Comparison of ENCODE assay signal across 11 cellular contexts in the genomic region with DNA sequence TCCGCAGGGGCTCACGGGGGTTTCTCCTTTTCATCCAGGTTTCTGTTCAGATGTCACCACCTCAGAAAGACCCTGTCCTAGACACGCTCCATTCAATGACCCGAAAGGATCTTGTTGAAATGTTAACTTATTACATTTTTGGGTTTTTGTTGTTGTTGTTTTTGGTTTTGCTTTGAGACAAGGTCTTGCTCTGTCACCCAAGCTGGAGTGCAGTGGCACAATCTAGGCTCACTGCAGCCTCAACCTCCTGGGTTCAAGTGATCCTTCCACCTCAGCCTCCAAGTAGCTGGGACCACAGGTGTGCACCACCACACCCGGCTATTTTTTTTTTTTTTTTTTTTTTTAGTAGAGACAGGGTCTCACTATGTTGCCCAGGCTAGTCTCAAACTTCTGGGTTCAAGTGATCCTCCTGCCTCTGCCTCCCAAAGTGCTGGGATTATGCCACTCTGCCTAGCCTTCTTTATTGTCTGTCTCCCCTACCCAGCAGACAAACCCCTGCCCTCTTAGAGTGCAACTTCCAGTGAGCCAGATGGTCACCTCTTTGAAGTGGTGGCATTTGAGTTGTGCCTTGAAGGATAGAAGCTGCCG. TPM values are rescaled to one million over a fixed set of nuclear protein-coding genes. Genes with fewer than 3 reads are reported as not detected.
A peak's percentile ranks its signal among the peaks of the same experiment; 100 is the strongest.
DNase-seq lines count a peak whose midpoint lies in the region; ATAC-seq and TF ChIP-seq lines count a peak whose summit lies in the region.
"Not testable (repeated sequence)": the region's sequence is repeated elsewhere in the genome, so short reads cannot be mapped to it uniquely, and the experiment has no call there.
"Had no signal": no experiment of that assay in that cellular context is flagged by ENCODE, and none has a peak within 500 bp of the region (broad histone marks: within the 10 kb centered on the region; RNA-seq: fewer than 3 reads in every experiment).

No MANE protein-coding gene starts in this region.

- not testable (repeated sequence) for H4K91ac ChIP-seq in mesenchymal stem cell (ENCODE audit: low read length)

- not testable (repeated sequence) for H2BK120ac ChIP-seq in mesenchymal stem cell (ENCODE audit: low read depth, low read length)

- DNase-seq in DMS 273 (lab: John Stamatoyannopoulos, UW; ENCODE audit: unreplicated experiment) (peak; percentile 19), globus pallidus (ENCODE audit: low spot score) (peak; percentile 32), psoas muscle (peak; percentile 1 to 9)
- DNase-seq in MM.1S; T-helper 2 cell treated with Interferon-gamma antibody and Interleukin-4, amounts not matched to agents 5 μg/mL and 100 μg/mL, for 36 hours (ENCODE audit: low spot score); mammary epithelial cell; mesenchymal stem cell; tibial nerve (ENCODE audit: low spot score in 2 of 2): not testable (repeated sequence)

- not testable (repeated sequence) for H3F3A ChIP-seq in MM.1S (ENCODE audit: insufficient read depth, low read length)

- H3K9me3 Mint-ChIP-seq in T-helper 2 cell treated with Interferon-gamma antibody and Interleukin-4, amounts not matched to agents 5 μg/mL and 100 μg/mL, for 36 hours, result not testable (repeated sequence)

- H4K20me1 ChIP-seq in MM.1S (ENCODE audit: insufficient read depth, low read length); mammary epithelial cell (ENCODE audit: insufficient read depth, low read length): not testable (repeated sequence)

- H3K27me3 Mint-ChIP-seq in T-helper 2 cell treated with Interferon-gamma antibody and Interleukin-4, amounts not matched to agents 5 μg/mL and 100 μg/mL, for 36 hours (ENCODE audit: low read depth), result not testable (repeated sequence)

- peak overlapping the region; percentile 62 for H3K4me2 ChIP-seq in MM.1S (ENCODE audit: low read depth, low read length)
- H3K4me2 ChIP-seq in mammary epithelial cell (ENCODE audit: insufficient read depth, low read depth, low read length), result peak overlapping the region; percentile 91
- peak overlapping the region; percentile 76 for H3K4me2 ChIP-seq in mesenchymal stem cell (ENCODE audit: low read length, poor library complexity, severe bottlenecking)

- not testable (repeated sequence) for H3K9me3 ChIP-seq in MM.1S (replicated peaks; ENCODE audit: insufficient read depth, low read length); mammary epithelial cell (replicated peaks; ENCODE audit: insufficient read depth, low read length); mesenchymal stem cell (ENCODE audit: control insufficient read depth, low read length); psoas muscle; tibial nerve

- peak overlapping the region; percentile 21; the same call in 1 of the 2 replicates for H3K4me3 ChIP-seq in MM.1S (ENCODE audit: low read length)
- H3K4me3 ChIP-seq in mammary epithelial cell (replicated peaks in 1 of 3; ENCODE audit: insufficient read depth in 1 of 3, low read depth in 2 of 3, low read length in 3 of 3), result peak overlapping the region in 2 of 3 experiments; percentile 19 to 34
- peak overlapping the region in 1 of 2 experiments; percentile 67 for H3K4me3 ChIP-seq in mesenchymal stem cell (ENCODE audit: insufficient read depth in 1 of 2, low read depth in 1 of 2, low read length in 2 of 2)
- peak overlapping the region; percentile 46 for H3K4me3 ChIP-seq in psoas muscle
- H3K4me3 ChIP-seq in tibial nerve, result peak overlapping the region in 1 of 4 donors; percentile 14

- not testable (repeated sequence) for H3K27me3 ChIP-seq in MM.1S (replicated peaks; ENCODE audit: insufficient read depth, low read length); mammary epithelial cell (ENCODE audit: insufficient read depth, low read length); mesenchymal stem cell (ENCODE audit: control insufficient read depth in 1 of 2, insufficient read depth in 1 of 2, low read length in 2 of 2); psoas muscle (ENCODE audit: insufficient read depth in 3 of 3, low read length in 2 of 3); tibial nerve

- peak overlapping the region; percentile 85; the same call in 1 of the 2 replicates for H2AFZ ChIP-seq in MM.1S (ENCODE audit: low read length)
- H2AFZ ChIP-seq in mammary epithelial cell (ENCODE audit: low read depth, low read length), result peak overlapping the region; percentile 84
- not testable (repeated sequence) for H2AFZ ChIP-seq in mesenchymal stem cell (ENCODE audit: low read depth, low read length)

- CTCF ChIA-PET in mammary epithelial cell (lab: Charles Lee; ENCODE audit: low non-redundant PET), result not testable (repeated sequence)

- H2BK12ac ChIP-seq in mesenchymal stem cell (ENCODE audit: low read length in 2 of 2), result not testable (repeated sequence)

- not testable (repeated sequence) for H3K27ac Mint-ChIP-seq in T-helper 2 cell treated with Interferon-gamma antibody and Interleukin-4, amounts not matched to agents 5 μg/mL and 100 μg/mL, for 36 hours

- not testable (repeated sequence) for H4K8ac ChIP-seq in mesenchymal stem cell (ENCODE audit: low read length)

- not testable (repeated sequence) for TF ChIP-seq CTCF in MM.1S (IDR thresholded peaks at IDR 0.05; ENCODE audit: low read length); mammary epithelial cell (conservative IDR thresholded peaks at IDR 0.05 in 1 of 2, IDR thresholded peaks at IDR 0.05 in 1 of 2; ENCODE audit: extremely low read depth in 1 of 2, insufficient read depth in 1 of 2, low read depth in 1 of 2, low read length in 2 of 2); psoas muscle (IDR thresholded peaks at IDR 0.05); tibial nerve (IDR thresholded peaks at IDR 0.05)

- not testable (repeated sequence) for H2BK15ac ChIP-seq in mesenchymal stem cell (ENCODE audit: low read depth, poor library complexity, severe bottlenecking)

- peaks cover 19% of the 10 kb centered on the region for H3K4me1 Mint-ChIP-seq in T-helper 2 cell treated with Interferon-gamma antibody and Interleukin-4, amounts not matched to agents 5 μg/mL and 100 μg/mL, for 36 hours (ENCODE audit: low read depth)

- intact Hi-C loops in mammary epithelial cell (cut with micrococcal nuclease), result loop anchor here (1.0 to 2.0 kb wide), 6 partner anchors 101 to 317 kb away; a partner anchor contains a TSS
- intact Hi-C loops in psoas muscle (cut with DNase I), result loop anchor here (2.0 to 5.0 kb wide), 6 partner anchors 216 to 317 kb away; no protein-coding TSS in a partner anchor

- H3K4ac ChIP-seq in mesenchymal stem cell (ENCODE audit: low read depth in 1 of 2, low read length in 2 of 2), result not testable (repeated sequence)

- H3K23ac ChIP-seq in mesenchymal stem cell (ENCODE audit: low read length in 2 of 2), result not testable (repeated sequence)

- in situ Hi-C loops in mammary epithelial cell (cut with MboI; ENCODE audit: low sequenced_read_pairs in 2 of 2), result loop anchor here (5.0 to 25.0 kb wide), 2 partner anchors 236 to 251 kb away; no protein-coding TSS in a partner anchor

- not testable (repeated sequence) for H3K36me3 ChIP-seq in MM.1S (replicated peaks; ENCODE audit: insufficient read depth, low read length); mammary epithelial cell (ENCODE audit: insufficient read depth, low read length); mesenchymal stem cell (ENCODE audit: control insufficient read depth in 1 of 2, insufficient read depth in 2 of 2, low read depth in 1 of 2, low read length in 2 of 2); psoas muscle (ENCODE audit: insufficient read depth in 1 of 2, low read depth in 1 of 2); tibial nerve

- H3K14ac ChIP-seq in mesenchymal stem cell (ENCODE audit: low read length in 2 of 2), result not testable (repeated sequence)

- H3K9ac ChIP-seq in MM.1S (ENCODE audit: low read length); mammary epithelial cell (ENCODE audit: insufficient read depth, low read length); mesenchymal stem cell (ENCODE audit: low read length): not testable (repeated sequence)

- not testable (repeated sequence) for ATAC-seq in psoas muscle

- not testable (repeated sequence) for H3K79me2 ChIP-seq in MM.1S (ENCODE audit: low read length); mammary epithelial cell (ENCODE audit: insufficient read depth, low read length)

- not testable (repeated sequence) for TF ChIP-seq POLR2A in tibial nerve (IDR thresholded peaks at IDR 0.05)

- not testable (repeated sequence) for H3K9me2 ChIP-seq in MM.1S (replicated peaks; ENCODE audit: insufficient read depth, low read length)

- peak overlapping the region; percentile 28 for H2AK5ac ChIP-seq in mesenchymal stem cell (ENCODE audit: low read length, severe bottlenecking)

- not testable (repeated sequence) for H3K27ac ChIP-seq in MM.1S (ENCODE audit: low read length); mammary epithelial cell (ENCODE audit: insufficient read depth, low read depth, low read length); mesenchymal stem cell (ENCODE audit: low read length, poor library complexity, severe bottlenecking)
- H3K27ac ChIP-seq in psoas muscle (peak overlapping the region; percentile 63), tibial nerve (peak overlapping the region; percentile 17 to 47 (median 34))

- H3K36me3 Mint-ChIP-seq in T-helper 2 cell treated with Interferon-gamma antibody and Interleukin-4, amounts not matched to agents 5 μg/mL and 100 μg/mL, for 36 hours (ENCODE audit: low read depth), result not testable (repeated sequence)

- not testable (repeated sequence) for H3K18ac ChIP-seq in mesenchymal stem cell (ENCODE audit: low read depth in 1 of 2, low read length in 2 of 2)

- H2BK5ac ChIP-seq in mesenchymal stem cell (ENCODE audit: low read depth, low read length, poor library complexity, severe bottlenecking), result not testable (repeated sequence)

- dilution Hi-C loops in mammary epithelial cell (cut with HindIII; ENCODE audit: low sequenced_read_pairs), result not testable (repeated sequence)

- BruUV-seq in mammary epithelial cell (replicated peaks; lab: Mats Ljungman, UMichigan), result not testable (repeated sequence)

- not testable (repeated sequence) for H3K4me1 ChIP-seq in MM.1S (ENCODE audit: low read length); mammary epithelial cell (ENCODE audit: insufficient read depth, low read length)
- H3K4me1 ChIP-seq in mesenchymal stem cell (ENCODE audit: control insufficient read depth, insufficient read depth, low read depth, low read length), result peaks cover 11% of the 10 kb centered on the region
- peaks cover 19% of the 10 kb centered on the region for H3K4me1 ChIP-seq in psoas muscle
- peaks cover 0 to 27% (median 14%) of the 10 kb centered on the region in 4 donors for H3K4me1 ChIP-seq in tibial nerve

- H3K79me1 ChIP-seq in mesenchymal stem cell (replicated peaks; ENCODE audit: low read length, poor library complexity, severe bottlenecking), result not testable (repeated sequence)

- peak overlapping the region; percentile 38 for H3K4me3 Mint-ChIP-seq in T-helper 2 cell treated with Interferon-gamma antibody and Interleukin-4, amounts not matched to agents 5 μg/mL and 100 μg/mL, for 36 hours

- TF ChIP-seq EP300 in tibial nerve (IDR thresholded peaks at IDR 0.05), result not testable (repeated sequence)

- 39% methylated on average over 5 of the region's 6 CpGs for WGBS in mammary epithelial cell (ENCODE audit: low coverage, missing lambda C conversion rate)
- 82% methylated on average over 3 of the region's 6 CpGs for WGBS in mesenchymal stem cell
- WGBS in psoas muscle, 3 donors, result 59 to 62% (median 61%) methylated on average over 5 to 6 of the region's 6 CpGs
- WGBS in tibial nerve, 2 donors, result 55 to 56% methylated on average over 6 of the region's 6 CpGs

RNA-seq across cellular contexts. Expression of a gene that starts 43.7 kb away (rescaled TPM):
- under 1 TPM in 1 of 2 donors, not detected in 1; 0.17 TPM for total RNA-seq in mammary epithelial cell
- polyA plus RNA-seq in mammary epithelial cell, result not detected
- polyA minus RNA-seq in mammary epithelial cell, result not detected
- polyA plus RNA-seq in mesenchymal stem cell (2013, experiment 1 of 2), result 0.01 TPM
- polyA plus RNA-seq in mesenchymal stem cell (2013, experiment 2 of 2), result 0.01 TPM
- 10 to 100 TPM in 2 of 4 donors, 1 to 10 TPM in 2; 8.0 to 26.5 (median 13.3) TPM for total RNA-seq in psoas muscle
- polyA plus RNA-seq in psoas muscle, result 1 to 10 TPM; 2.7 to 4.1 (median 3.6) TPM
- 10 to 100 TPM; 31.5 to 92.4 (median 47.5) TPM for total RNA-seq in tibial nerve
- total RNA-seq: activated B cell treated with CpG ODN at 0.5 μM for 24 hours, SJSA1 had no signal
- polyA plus RNA-seq: IgD-negative memory B cell had no signal

Comparison
In these comparisons a context has a peak if more than half of its experiments do, and no peak if none do; other contexts are left out.
1. RNA of a gene that starts 43.7 kb away (total RNA-seq): 31.5 to 92.4 TPM in tibial nerve and 8.0 to 26.5 TPM in psoas muscle; 0.17 TPM in mammary epithelial cell; every median in the first group is over 4 times any median in the second.
2. Peak in every context shown above with its lines, with median percentiles within 50 percentile points of each other: H3K4me2 ChIP-seq.